ENCODE assay signal across 16 cellular contexts in the genomic region with DNA sequence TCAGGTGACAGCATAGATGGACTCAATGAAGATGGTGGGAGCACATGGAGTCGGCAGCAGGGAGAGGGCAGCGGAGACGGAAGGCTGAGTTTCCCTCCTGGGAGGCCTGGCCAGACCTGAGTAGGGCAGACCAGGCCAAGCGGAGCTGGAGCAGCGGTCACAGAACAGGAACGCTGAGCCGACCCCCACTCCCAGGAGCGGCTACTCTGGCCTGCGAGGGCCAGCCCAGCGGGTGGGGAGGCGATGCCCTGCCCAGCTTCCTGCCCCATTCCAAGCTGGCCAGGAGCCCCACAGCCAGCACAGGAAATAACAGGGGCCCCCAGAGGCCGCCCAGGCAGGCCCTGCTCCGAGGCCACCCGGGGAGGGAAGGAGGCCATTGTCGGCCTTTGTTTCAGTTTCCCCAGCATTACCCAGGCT.
DNase-seq lines count a peak whose midpoint lies in the region; ATAC-seq and TF ChIP-seq lines count a peak whose summit lies in the region.
"Had no signal": no experiment of that assay in that cellular context is flagged by ENCODE, and none has a peak within 500 bp of the region (broad histone marks: within the 10 kb centered on the region; RNA-seq: fewer than 3 reads in every experiment).

No MANE protein-coding gene starts in this region.

- H3K9me3 Mint-ChIP-seq in brain = peaks cover 0 to 2% (median 0%) of the 10 kb centered on the region in 5 experiments
- no peaks in the 10 kb centered on the region for H3K9me3 Mint-ChIP-seq in activated CD8-positive, alpha-beta T cell treated with anti-CD3 and anti-CD28 coated beads, Interleukin-2, amount 10 ng/mL, durations not matched to agents 7 days and 5 days (ENCODE audit: insufficient read depth)
- H3K9me3 Mint-ChIP-seq: activated CD4-positive, alpha-beta memory T cell treated with anti-CD3 and anti-CD28 coated beads for 36 hours had no signal

- peaks cover 8% of the 10 kb centered on the region for H3K36me3 Mint-ChIP-seq in brain
- H3K36me3 Mint-ChIP-seq in activated CD8-positive, alpha-beta T cell treated with anti-CD3 and anti-CD28 coated beads, Interleukin-2, amount 10 ng/mL, durations not matched to agents 7 days and 5 days (ENCODE audit: low read depth) = no peaks in the 10 kb centered on the region
- H3K36me3 Mint-ChIP-seq: activated CD4-positive, alpha-beta memory T cell treated with anti-CD3 and anti-CD28 coated beads for 36 hours had no signal

- H3K27me3 ChIP-seq in BLaER1 (no peaks in the 10 kb centered on the region), hepatocyte (no peaks in the 10 kb centered on the region)
- H3K27me3 ChIP-seq: vagina had no signal

- DNase-seq in hepatocyte (ENCODE audit: low spot score) (no peak), omental fat pad (ENCODE audit: low spot score) (no peak), NCI-H2171 treated with DMSO at 0.1 percent for 48 hours (lab: John Stamatoyannopoulos, UW) (no peak), NCI-H2227 treated with DMSO at 0.1 percent for 48 hours (lab: John Stamatoyannopoulos, UW) (no peak)
- no peak for DNase-seq in activated CD8-positive, alpha-beta T cell treated with anti-CD3 and anti-CD28 coated beads, Interleukin-2, amount 10 ng/mL, durations not matched to agents 7 days and 5 days
- DNase-seq: ACHN; activated CD4-positive, alpha-beta memory T cell treated with anti-CD3 and anti-CD28 coated beads for 36 hours; central memory CD4-positive, alpha-beta T cell; DMS 273 treated with DMSO at 0.1 percent for 48 hours; NCI-H1048; NCI-H446 treated with DMSO at 0.1 percent for 48 hours had no signal

- H3K36me3 ChIP-seq in BLaER1 = no peaks in the 10 kb centered on the region; the same call in 1 of the 2 replicates
- no peaks in the 10 kb centered on the region for H3K36me3 ChIP-seq in hepatocyte (replicated peaks; ENCODE audit: insufficient read depth, low read depth)
- H3K36me3 ChIP-seq: vagina had no signal

- no peak overlapping the region for H3K4me3 ChIP-seq in BLaER1
- H3K4me3 ChIP-seq in hepatocyte = no peak overlapping the region
- H3K4me3 ChIP-seq: vagina had no signal

- POLR2A ChIA-PET in activated CD8-positive, alpha-beta T cell treated with anti-CD3 and anti-CD28 coated beads, Interleukin-2, amount 10 ng/mL, durations not matched to agents 7 days and 5 days (lab: Charles Lee) = no interaction called here

- WGBS in hepatocyte (ENCODE audit: low lambda C conversion rate, missing lambda C conversion rate) = 46% methylated on average over 13 of the region's 15 CpGs

- H3K4me3 Mint-ChIP-seq in brain = peak overlapping the region in 2 of 5 experiments; percentile 25 to 48
- no peak overlapping the region for H3K4me3 Mint-ChIP-seq in activated CD8-positive, alpha-beta T cell treated with anti-CD3 and anti-CD28 coated beads, Interleukin-2, amount 10 ng/mL, durations not matched to agents 7 days and 5 days
- H3K4me3 Mint-ChIP-seq: activated CD4-positive, alpha-beta memory T cell treated with anti-CD3 and anti-CD28 coated beads for 36 hours had no signal

- peak overlapping the region; percentile 82 for H3K27ac ChIP-seq in BLaER1
- no peak overlapping the region for H3K27ac ChIP-seq in hepatocyte
- H3K27ac ChIP-seq: vagina had no signal

- H3K79me2 ChIP-seq in hepatocyte = no peaks in the 10 kb centered on the region

- H4K20me1 ChIP-seq in BLaER1 (peaks cover 27% of the 10 kb centered on the region), hepatocyte (ENCODE audit: insufficient read depth, poor library complexity, severe bottlenecking) (no peaks in the 10 kb centered on the region)

- no peak overlapping the region for H2AFZ ChIP-seq in hepatocyte

- CTCF ChIA-PET in activated CD8-positive, alpha-beta T cell treated with anti-CD3 and anti-CD28 coated beads, Interleukin-2, amount 10 ng/mL, durations not matched to agents 7 days and 5 days (lab: Charles Lee) = no interaction called here

- peak; percentile 37 for ATAC-seq in omental fat pad (ENCODE audit: low FRiP score)
- ATAC-seq in activated CD8-positive, alpha-beta T cell treated with anti-CD3 and anti-CD28 coated beads, Interleukin-2, amount 10 ng/mL, durations not matched to agents 7 days and 5 days = no peak
- no peak for ATAC-seq in GM18907 (IDR thresholded peaks at IDR 0.05; ENCODE audit: unreplicated experiment)
- ATAC-seq: Panc1 had no signal

- TF ChIP-seq CTCF in brain (conservative IDR thresholded peaks at IDR 0.05) (no peak), hepatocyte (IDR thresholded peaks at IDR 0.05; ENCODE audit: poor library complexity) (no peak), omental fat pad (IDR thresholded peaks at IDR 0.05) (no peak)

- H3K27ac Mint-ChIP-seq in brain = peak overlapping the region; percentile 5 to 88 (median 73)
- no peak overlapping the region for H3K27ac Mint-ChIP-seq in activated CD8-positive, alpha-beta T cell treated with anti-CD3 and anti-CD28 coated beads, Interleukin-2, amount 10 ng/mL, durations not matched to agents 7 days and 5 days
- H3K27ac Mint-ChIP-seq: activated CD4-positive, alpha-beta memory T cell treated with anti-CD3 and anti-CD28 coated beads for 36 hours had no signal

- peak overlapping the region; percentile 74 for H3K4me2 ChIP-seq in BLaER1
- peak overlapping the region; percentile 41 for H3K4me2 ChIP-seq in hepatocyte

- H3K9me3 ChIP-seq in BLaER1 (no peaks in the 10 kb centered on the region), hepatocyte (ENCODE audit: low read depth) (no peaks in the 10 kb centered on the region)
- H3K9me3 ChIP-seq: vagina had no signal

- no peaks in the 10 kb centered on the region for H3K9me2 ChIP-seq in hepatocyte (replicated peaks; ENCODE audit: insufficient read depth)

- no peaks in the 10 kb centered on the region for H3K27me3 Mint-ChIP-seq in brain
- H3K27me3 Mint-ChIP-seq in activated CD8-positive, alpha-beta T cell treated with anti-CD3 and anti-CD28 coated beads, Interleukin-2, amount 10 ng/mL, durations not matched to agents 7 days and 5 days (ENCODE audit: low read depth) = no peaks in the 10 kb centered on the region
- H3K27me3 Mint-ChIP-seq: activated CD4-positive, alpha-beta memory T cell treated with anti-CD3 and anti-CD28 coated beads for 36 hours had no signal

- peak overlapping the region; percentile 48; the same call in 1 of the 2 replicates for H3K9ac ChIP-seq in BLaER1

- H3K4me1 Mint-ChIP-seq in brain = peaks cover 60% of the 10 kb centered on the region
- H3K4me1 Mint-ChIP-seq in activated CD8-positive, alpha-beta T cell treated with anti-CD3 and anti-CD28 coated beads, Interleukin-2, amount 10 ng/mL, durations not matched to agents 7 days and 5 days (ENCODE audit: low read depth) = no peaks in the 10 kb centered on the region

- H3K4me1 ChIP-seq in BLaER1 = peaks cover 66% of the 10 kb centered on the region
- no peaks in the 10 kb centered on the region for H3K4me1 ChIP-seq in hepatocyte (ENCODE audit: insufficient read depth)
- H3K4me1 ChIP-seq: vagina had no signal
